ENCODE assay signal across 36 cellular contexts in the genomic region with DNA sequence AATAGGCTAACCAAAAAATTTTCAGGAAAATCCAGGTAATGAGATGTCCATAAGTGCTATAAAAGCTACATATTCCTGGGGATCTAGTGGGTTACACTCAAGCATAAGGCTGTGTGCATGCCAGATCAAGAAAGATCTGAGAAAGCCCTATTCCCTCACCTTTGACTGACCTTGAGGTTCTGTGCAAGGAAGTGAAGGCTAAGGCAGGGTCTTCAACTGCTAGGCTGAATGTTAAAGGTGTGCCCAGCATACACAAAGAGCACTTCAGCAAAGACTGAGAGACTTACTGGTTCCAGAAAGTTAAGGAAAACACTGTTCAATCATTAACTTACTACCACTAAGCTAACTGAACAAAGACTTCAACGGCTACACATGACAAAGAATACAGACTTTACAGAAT.
"Had no signal": no experiment of that assay in that cellular context is flagged by ENCODE, and none has a peak within 500 bp of the region (broad histone marks: within the 10 kb centered on the region; RNA-seq: fewer than 3 reads in every experiment).

No MANE protein-coding gene starts in this region.

- ATAC-seq: activated CD8-positive, alpha-beta T cell treated with anti-CD3 and anti-CD28 coated beads for 36 hours; activated naive CD4-positive, alpha-beta T cell treated with anti-CD3 and anti-CD28 coated beads, Interleukin-2, amount 50 U/mL, for 72 hours; activated T-cell treated with anti-CD3 and anti-CD28 coated beads, Interleukin-2, amount 50 U/mL, for 4 hours; activated T-cell treated with anti-CD3 and anti-CD28 coated beads, Interleukin-2, amount 50 U/mL, for 72 hours; activated T-helper 17 cell treated with anti-CD3 and anti-CD28 coated beads, Interleukin-2, amount 50 U/mL, for 72 hours; body of pancreas had no signal

- H3K27me3 Mint-ChIP-seq: activated B cell treated with CpG ODN at 0.5 μM for 24 hours; activated CD8-positive, alpha-beta T cell treated with anti-CD3 and anti-CD28 coated beads for 36 hours; activated naive CD8-positive, alpha-beta T cell treated with anti-CD3 and anti-CD28 coated beads for 36 hours; activated T-helper 17 cell treated with anti-CD3 and anti-CD28 coated beads, Interleukin-2, amount 50 U/mL, for 72 hours had no signal

- H3K4me1 Mint-ChIP-seq: activated B cell treated with CpG ODN at 0.5 μM for 24 hours; activated naive CD8-positive, alpha-beta T cell treated with anti-CD3 and anti-CD28 coated beads for 36 hours; activated T-helper 17 cell treated with anti-CD3 and anti-CD28 coated beads, Interleukin-2, amount 50 U/mL, for 72 hours had no signal

- H3K9me3 Mint-ChIP-seq: activated B cell treated with CpG ODN at 0.5 μM for 24 hours; activated CD4-positive, alpha-beta memory T cell treated with anti-CD3 and anti-CD28 coated beads for 36 hours; activated CD8-positive, alpha-beta T cell treated with anti-CD3 and anti-CD28 coated beads for 36 hours; activated naive CD4-positive, alpha-beta T cell treated with anti-CD3 and anti-CD28 coated beads for 36 hours; activated naive CD4-positive, alpha-beta T cell treated with anti-CD3 and anti-CD28 coated beads, Interleukin-2, amount 50 U/mL, for 72 hours; activated naive CD8-positive, alpha-beta T cell treated with anti-CD3 and anti-CD28 coated beads for 36 hours; activated T-cell treated with anti-CD3 and anti-CD28 coated beads, Interleukin-2, amount 50 U/mL, for 4 hours; activated T-cell treated with anti-CD3 and anti-CD28 coated beads, Interleukin-2, amount 50 U/mL, for 72 hours; activated T-helper 1 cell treated with anti-CD3 and anti-CD28 coated beads, Interleukin-12 subunit alpha, Interleukin-12 subunit beta, Interleukin-2, Interleukin-4 antibody, amounts not matched to agents 30 ng/mL and 10 ng/mL and 1 ng/mL, durations not matched to agents 14 hours and 24 hours and 36 hours; activated T-helper 17 cell treated with anti-CD3 and anti-CD28 coated beads, Interleukin-2, amount 50 U/mL, for 72 hours; T-helper 1 cell treated with Interleukin-12 subunit alpha and Interleukin-12 subunit beta and Interleukin-4 antibody, amounts not matched to agents 30 μg/mL and 1 μg/mL, for 36 hours; T-helper 2 cell treated with Interferon-gamma antibody and Interleukin-4, amounts not matched to agents 5 μg/mL and 100 μg/mL, for 36 hours had no signal

- H3K27ac Mint-ChIP-seq: activated B cell treated with CpG ODN at 0.5 μM for 24 hours; activated CD4-positive, alpha-beta memory T cell treated with anti-CD3 and anti-CD28 coated beads for 36 hours; activated CD4-positive, alpha-beta T cell treated with anti-CD3 and anti-CD28 coated beads, Interleukin-2, amount 10 ng/mL, durations not matched to agents 24 days and 14 days; activated CD8-positive, alpha-beta T cell treated with anti-CD3 and anti-CD28 coated beads for 36 hours; activated naive CD4-positive, alpha-beta T cell treated with anti-CD3 and anti-CD28 coated beads for 36 hours; activated naive CD8-positive, alpha-beta T cell treated with anti-CD3 and anti-CD28 coated beads for 36 hours; activated T-cell treated with anti-CD3 and anti-CD28 coated beads, Interleukin-2, amount 50 U/mL, for 72 hours; activated T-helper 1 cell treated with anti-CD3 and anti-CD28 coated beads, Interleukin-12 subunit alpha, Interleukin-12 subunit beta, Interleukin-2, Interleukin-4 antibody, amounts not matched to agents 30 ng/mL and 10 ng/mL and 1 ng/mL, durations not matched to agents 14 hours and 24 hours and 36 hours; activated T-helper 17 cell treated with anti-CD3 and anti-CD28 coated beads, Interleukin-2, amount 50 U/mL, for 72 hours; T-helper 1 cell treated with Interleukin-12 subunit alpha and Interleukin-12 subunit beta and Interleukin-4 antibody, amounts not matched to agents 30 μg/mL and 1 μg/mL, for 36 hours; T-helper 2 cell treated with Interferon-gamma antibody and Interleukin-4, amounts not matched to agents 5 μg/mL and 100 μg/mL, for 36 hours had no signal

- H3K4me3 ChIP-seq: adrenal gland, body of pancreas, breast epithelium had no signal

- H3K27me3 ChIP-seq: body of pancreas, brain microvascular endothelial cell had no signal

- H3K36me3 ChIP-seq: adrenal gland, brain microvascular endothelial cell, breast epithelium had no signal

- H3K4me3 Mint-ChIP-seq: activated B cell treated with CpG ODN at 0.5 μM for 24 hours; activated CD4-positive, alpha-beta memory T cell treated with anti-CD3 and anti-CD28 coated beads for 36 hours; activated CD4-positive, alpha-beta T cell treated with anti-CD3 and anti-CD28 coated beads, Interleukin-2, amount 10 ng/mL, durations not matched to agents 24 days and 14 days; activated CD8-positive, alpha-beta T cell treated with anti-CD3 and anti-CD28 coated beads for 36 hours; activated naive CD4-positive, alpha-beta T cell treated with anti-CD3 and anti-CD28 coated beads for 36 hours; activated naive CD8-positive, alpha-beta T cell treated with anti-CD3 and anti-CD28 coated beads for 36 hours; activated T-cell treated with anti-CD3 and anti-CD28 coated beads, Interleukin-2, amount 50 U/mL, for 4 hours; activated T-cell treated with anti-CD3 and anti-CD28 coated beads, Interleukin-2, amount 50 U/mL, for 72 hours; activated T-helper 1 cell treated with anti-CD3 and anti-CD28 coated beads, Interleukin-12 subunit alpha, Interleukin-12 subunit beta, Interleukin-2, Interleukin-4 antibody, amounts not matched to agents 30 ng/mL and 10 ng/mL and 1 ng/mL, durations not matched to agents 14 hours and 24 hours and 36 hours; activated T-helper 17 cell treated with anti-CD3 and anti-CD28 coated beads, Interleukin-2, amount 50 U/mL, for 72 hours; T-helper 1 cell treated with Interleukin-12 subunit alpha and Interleukin-12 subunit beta and Interleukin-4 antibody, amounts not matched to agents 30 μg/mL and 1 μg/mL, for 36 hours; T-helper 2 cell treated with Interferon-gamma antibody and Interleukin-4, amounts not matched to agents 5 μg/mL and 100 μg/mL, for 36 hours had no signal

- DNase-seq: activated B cell treated with CpG ODN at 0.5 μM for 24 hours; activated CD4-positive, alpha-beta memory T cell treated with anti-CD3 and anti-CD28 coated beads for 36 hours; activated CD4-positive, alpha-beta T cell treated with anti-CD3 and anti-CD28 coated beads for 4 hours; activated CD4-positive, alpha-beta T cell treated with anti-CD3 and anti-CD28 coated beads, Interleukin-2, amount 10 ng/mL, durations not matched to agents 24 days and 14 days; activated CD4-positive, alpha-beta T cell treated with anti-CD3 and anti-CD28 coated beads, Interleukin-2, amount 50 U/mL, for 1 hour; activated CD4-positive, alpha-beta T cell treated with anti-CD3 and anti-CD28 coated beads, Interleukin-2, amount 50 U/mL, for 4 hours; activated CD4-positive, CD25-positive, alpha-beta regulatory T cell treated with anti-CD3 and anti-CD28 coated beads, Interleukin-2, amount 50 U/mL, for 72 hours; activated CD8-positive, alpha-beta memory T cell treated with anti-CD3 and anti-CD28 coated beads, Interleukin-2, amount 50 U/mL, for 4 hours; activated CD8-positive, alpha-beta T cell treated with anti-CD3 and anti-CD28 coated beads for 36 hours; activated effector memory CD4-positive, alpha-beta T cell treated with anti-CD3 and anti-CD28 coated beads, Interleukin-2, amount 50 U/mL, for 16 hours; activated gamma-delta T cell treated with Interleukin-2 at 50 U/mL for 16 hours; activated naive CD4-positive, alpha-beta T cell; activated naive CD4-positive, alpha-beta T cell treated with anti-CD3 and anti-CD28 coated beads for 36 hours; activated naive CD4-positive, alpha-beta T cell treated with anti-CD3 and anti-CD28 coated beads, Interleukin-2, amount 50 U/mL, for 16 hours; activated naive CD8-positive, alpha-beta T cell treated with anti-CD3 and anti-CD28 coated beads for 36 hours; activated T-cell treated with anti-CD3 and anti-CD28 coated beads for 4 hours; activated T-cell treated with anti-CD3 and anti-CD28 coated beads, Interleukin-2, amount 50 U/mL, for 1 hour; activated T-cell treated with anti-CD3 and anti-CD28 coated beads, Interleukin-2, amount 50 U/mL, for 4 hours; activated T-cell treated with anti-CD3 and anti-CD28 coated beads, Interleukin-2, amount 50 U/mL, for 72 hours; adrenal gland; amniotic stem cell; aorta; body of pancreas; brain microvascular endothelial cell; central memory CD4-positive, alpha-beta T cell; T-helper 1 cell; T-helper 2 cell; T-helper 9 cell had no signal

- H3K9me3 ChIP-seq: adrenal gland, body of pancreas had no signal

- H3K4me1 ChIP-seq: adrenal gland, body of pancreas, breast epithelium had no signal

- H3K36me3 Mint-ChIP-seq: activated CD4-positive, alpha-beta memory T cell treated with anti-CD3 and anti-CD28 coated beads for 36 hours; activated naive CD4-positive, alpha-beta T cell treated with anti-CD3 and anti-CD28 coated beads, Interleukin-2, amount 50 U/mL, for 72 hours had no signal

- FAIRE-seq: TTC549 had no signal

- H3K27ac ChIP-seq: adrenal gland, body of pancreas, brain microvascular endothelial cell, breast epithelium, VCaP had no signal
